19 cellular contexts compared by ENCODE assay signal in genomic region chr15:70765504-70766281, GRCh38. TPM values are rescaled to one million over a fixed set of nuclear protein-coding genes. Genes with fewer than 3 reads are reported as not detected.
DNase-seq lines count a peak whose midpoint lies in the region; ATAC-seq, FAIRE-seq and TF ChIP-seq lines count a peak whose summit lies in the region.
"Had no signal": no experiment of that assay in that cellular context is flagged by ENCODE, and none has a peak within 500 bp of the region (broad histone marks: within the 10 kb centered on the region; RNA-seq: fewer than 3 reads in every experiment).

No MANE protein-coding gene starts in this region.

- ATAC-seq in A549 = no peak
- ATAC-seq: activated T-helper 17 cell treated with anti-CD3 and anti-CD28 coated beads, Interleukin-2, amount 50 U/mL, for 72 hours; stimulated activated memory B cell treated with anti-CD40 and anti-IgM and Interleukin-4, amounts not matched to agents 10 μg/mL and 1 μg/mL and 100 μg/mL, for 72 hours; upper lobe of right lung had no signal

- H3K4ac ChIP-seq in mesendoderm (ENCODE audit: low read depth, low read length) = no peak overlapping the region

- H2BK5ac ChIP-seq in mesendoderm (ENCODE audit: low read length) = no peak overlapping the region

- POLR2A ChIA-PET in A549 (lab: Yijun Ruan, JAX) = no interaction called here

- H3K9ac ChIP-seq in mesendoderm (ENCODE audit: low read length) = no peak overlapping the region

- H2AK5ac ChIP-seq in mesendoderm (ENCODE audit: low read length) = no peak overlapping the region

- in situ Hi-C loops in astrocyte of the spinal cord (cut with HindIII; ENCODE audit: low sequenced_read_pairs) = no loop called here

- H3K36me3 ChIP-seq in mesendoderm (ENCODE audit: control insufficient read depth, insufficient read depth, low read length) = no peaks in the 10 kb centered on the region
- no peaks in the 10 kb centered on the region for H3K36me3 ChIP-seq in effector memory CD4-positive, alpha-beta T cell (ENCODE audit: control insufficient read depth, insufficient read depth, low read length)
- H3K36me3 ChIP-seq: HAP-1, upper lobe of right lung, WERI-Rb-1 had no signal

- intact Hi-C loops in posterior vena cava (cut with DNase I) = no loop called here

- H3K9me3 ChIP-seq in A549 = no peaks in the 10 kb centered on the region
- no peaks in the 10 kb centered on the region for H3K9me3 ChIP-seq in effector memory CD4-positive, alpha-beta T cell (ENCODE audit: control insufficient read depth, low read length)
- H3K9me3 ChIP-seq: HAP-1, upper lobe of right lung had no signal

- peak overlapping the region; percentile 18 for H3K18ac ChIP-seq in mesendoderm (ENCODE audit: low read length)

- H2BK120ac ChIP-seq in mesendoderm (ENCODE audit: low read depth, low read length) = no peak overlapping the region

- no peak overlapping the region for H2BK15ac ChIP-seq in mesendoderm (replicated peaks; ENCODE audit: low read depth)

- CTCF ChIA-PET in A549 (lab: Yijun Ruan, JAX) = interaction anchor here (0.8 to 3.5 kb wide), 4 partner anchors 14 to 46 kb away, joined by 3 to 35 read pairs (median 4); no protein-coding TSS in a partner anchor

- no peaks in the 10 kb centered on the region for H3K79me1 ChIP-seq in mesendoderm (ENCODE audit: low read length)

- no peak for DNase-seq in A549 (ENCODE audit: low read depth in 1 of 2, low spot score in 1 of 2)
- DNase-seq in GM03348 (ENCODE audit: low spot score) = peak; percentile 62
- peak; percentile 73 for DNase-seq in astrocyte of the spinal cord (ENCODE audit: low read depth, low spot score)
- DNase-seq in mesendoderm = no peak
- no peak for DNase-seq in NCI-H774 (lab: John Stamatoyannopoulos, UW)
- no peak for DNase-seq in posterior vena cava (ENCODE audit: low spot score)
- DNase-seq in NCI-H187 (lab: John Stamatoyannopoulos, UW) = no peak
- no peak for DNase-seq in effector memory CD4-positive, alpha-beta T cell
- DNase-seq: activated CD8-positive, alpha-beta memory T cell treated with anti-CD3 and anti-CD28 coated beads for 24 hours; AML-193; amygdala; RPMI8226; upper lobe of right lung; WERI-Rb-1 had no signal

- peaks cover 28% of the 10 kb centered on the region for H3K4me1 ChIP-seq in A549
- no peaks in the 10 kb centered on the region for H3K4me1 ChIP-seq in mesendoderm (ENCODE audit: control insufficient read depth, low read depth, low read length)
- peaks cover 19% of the 10 kb centered on the region for H3K4me1 ChIP-seq in effector memory CD4-positive, alpha-beta T cell (ENCODE audit: control insufficient read depth, insufficient read depth, low read length, poor library complexity, severe bottlenecking)

- H3K4me2 ChIP-seq in A549 = no peak overlapping the region
- H3K4me2 ChIP-seq in mesendoderm (ENCODE audit: low read length) = no peak overlapping the region

- H3K27me3 ChIP-seq in mesendoderm (ENCODE audit: insufficient read depth, low read length, poor library complexity) = no peaks in the 10 kb centered on the region
- H3K27me3 ChIP-seq in effector memory CD4-positive, alpha-beta T cell (replicated peaks; ENCODE audit: control insufficient read depth, insufficient read depth, low read length, poor library complexity, severe bottlenecking) = peaks cover 32% of the 10 kb centered on the region

- no peak for TF ChIP-seq POLR2A in A549 (IDR thresholded peaks at IDR 0.05; ENCODE audit: low read length)

- no peak for TF ChIP-seq RAD21 in A549 (conservative IDR thresholded peaks at IDR 0.05 in 1 of 2, IDR thresholded peaks at IDR 0.05 in 1 of 2)

- H3K23ac ChIP-seq in mesendoderm (ENCODE audit: low read length) = no peak overlapping the region

- no peak overlapping the region; a peak in 1 of 6 replicates for H3K27ac ChIP-seq in A549
- no peak overlapping the region for H3K27ac ChIP-seq in mesendoderm (ENCODE audit: low read depth, low read length)
- H3K27ac ChIP-seq in effector memory CD4-positive, alpha-beta T cell (ENCODE audit: insufficient read depth, low read length, poor library complexity, severe bottlenecking) = no peak overlapping the region
- H3K27ac ChIP-seq: WERI-Rb-1 had no signal

- H3K56ac ChIP-seq in mesendoderm (ENCODE audit: low read length) = no peak overlapping the region

- FAIRE-seq in A549 (lab: Jason Lieb, UNC) = peak; percentile 39

- H3K4me3 ChIP-seq in A549 = no peak overlapping the region
- H3K4me3 ChIP-seq in astrocyte of the spinal cord (ENCODE audit: low read depth, low read length) = no peak overlapping the region
- H3K4me3 ChIP-seq in mesendoderm (ENCODE audit: low read length) = no peak overlapping the region
- H3K4me3 ChIP-seq in effector memory CD4-positive, alpha-beta T cell (ENCODE audit: insufficient read depth, low read depth, low read length, poor library complexity, severe bottlenecking) = no peak overlapping the region
- H3K4me3 ChIP-seq: coronary artery, HAP-1, skin epidermis, upper lobe of right lung had no signal

- TF ChIP-seq EP300 in A549 (IDR thresholded peaks at IDR 0.05) = no peak

- no peak for TF ChIP-seq CTCF in A549 (IDR thresholded peaks at IDR 0.05)
- no peak for TF ChIP-seq CTCF in astrocyte of the spinal cord (IDR thresholded peaks at IDR 0.05; ENCODE audit: low read depth, low read length)

- H4K8ac ChIP-seq in mesendoderm (ENCODE audit: low read depth, low read length) = no peak overlapping the region

- no peak overlapping the region for H4K5ac ChIP-seq in mesendoderm (ENCODE audit: low read length)

- H3K79me2 ChIP-seq in mesendoderm (ENCODE audit: control insufficient read depth, insufficient read depth, low read length) = no peaks in the 10 kb centered on the region

TF ChIP-seq in A549, 52 proteins besides CTCF, POLR2A, EP300 and RAD21:
- TF ChIP-seq ATOH8 (CRISPR knock-in tag; IDR thresholded peaks at IDR 0.05; ENCODE audit: low read depth) = no peak
- TF ChIP-seq POLR2AphosphoS2 (conservative IDR thresholded peaks at IDR 0.05; ENCODE audit: low read length) = no peak

RNA-seq across cellular contexts. Expression of gene UACA, which starts 2.3 kb away (rescaled TPM):
- 80.4 and 81.1 TPM in 2 replicates for polyA plus RNA-seq in A549 (2011; rRNA removed)
- 15.8 and 18.6 TPM in 2 replicates for polyA plus RNA-seq in A549 (2012; cell fraction: cytosol; rRNA removed)
- polyA plus RNA-seq in A549 (2012; cell fraction: nucleus; rRNA removed) = 46.7 and 59.5 TPM in 2 replicates
- polyA plus RNA-seq in A549 (2017; fragmentation: RNase III; extraction: RNeasy Plus Mini Kit Qiagen cat#74134 plus additional on column Dnase treatment) = 31.9 to 39.4 TPM (median 33.5 TPM) in 3 replicates
- polyA minus RNA-seq in A549 (2011; rRNA and poly(A)+ RNA removed) = 207 and 228 TPM in 2 replicates
- 19.1 TPM for polyA plus RNA-seq in mesendoderm (2013, experiment 1 of 2)
- polyA plus RNA-seq in mesendoderm (2013, experiment 2 of 2) = 18.8 TPM
- total RNA-seq in posterior vena cava = 100 to 1,000 TPM in 1 of 2 donors, 10 to 100 TPM in 1; 86.6 to 114 TPM

Comparison
In these comparisons a context has a peak if more than half of its experiments do, and no peak if none do; other contexts are left out.
1. DNase-seq: peak in GM03348 (single experiment) and astrocyte of the spinal cord (single experiment); none in A549 (0 of 2), mesendoderm (single experiment), NCI-H774 (single experiment), posterior vena cava (single experiment), NCI-H187 (0 of 2) and effector memory CD4-positive, alpha-beta T cell (0 of 3).